In the genomic region with DNA sequence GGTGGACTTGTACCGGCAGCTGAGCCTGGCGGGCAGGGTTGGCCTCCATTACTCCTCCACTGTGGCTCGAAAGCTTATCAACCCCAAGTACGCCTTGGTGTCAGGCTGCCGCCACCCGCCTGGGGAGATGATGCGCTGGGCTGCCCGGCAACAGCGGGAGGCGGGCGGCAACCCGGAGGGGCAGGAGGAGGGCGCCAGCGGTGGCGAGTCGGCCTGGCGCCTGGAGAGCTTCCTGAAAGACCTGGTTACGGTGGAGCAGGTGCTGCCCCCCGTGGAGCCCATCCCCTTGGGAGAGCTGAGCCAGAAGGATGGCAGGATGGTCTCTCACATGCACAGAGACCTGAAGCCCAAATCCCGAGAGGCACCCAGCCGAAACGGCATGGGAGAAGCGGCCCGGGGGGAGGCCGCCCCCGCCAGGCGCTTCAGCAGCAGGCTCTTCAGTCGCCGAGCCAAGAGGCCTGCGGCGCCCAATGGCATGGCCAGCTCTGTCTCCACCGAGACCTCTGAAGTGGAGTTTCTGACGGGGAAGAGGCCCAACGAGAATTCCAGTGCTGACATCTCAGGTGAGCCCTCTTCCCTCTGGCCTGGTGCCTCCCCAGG, we compare ENCODE assay signal across 26 cellular contexts. TPM values are rescaled to one million over a fixed set of nuclear protein-coding genes. Genes with fewer than 3 reads are reported as not detected.
DNase-seq lines count a peak whose midpoint lies in the region; FAIRE-seq and TF ChIP-seq lines count a peak whose summit lies in the region.
"Had no signal": no experiment of that assay in that cellular context is flagged by ENCODE, and none has a peak within 500 bp of the region (broad histone marks: within the 10 kb centered on the region; RNA-seq: fewer than 3 reads in every experiment).

No MANE protein-coding gene starts in this region.

- FAIRE-seq in keratinocyte (lab: Jason Lieb, UNC): no peak
- FAIRE-seq: D721Med, GM12892 had no signal

- peaks cover 64% of the 10 kb centered on the region for H3K4me1 ChIP-seq in keratinocyte (ENCODE audit: control insufficient read depth, extremely low read depth, insufficient read depth, low read length)

- peak overlapping the region; percentile 44 for H3K4me2 ChIP-seq in keratinocyte (ENCODE audit: control insufficient read depth, extremely low read depth, insufficient read depth, low read depth, low read length)

- no peaks in the 10 kb centered on the region for H3K27me3 ChIP-seq in keratinocyte (ENCODE audit: control insufficient read depth, extremely low read depth, insufficient read depth, low read length)
- H3K27me3 ChIP-seq: dorsolateral prefrontal cortex, vagina had no signal

- H3K36me3 ChIP-seq in keratinocyte (ENCODE audit: control insufficient read depth in 2 of 2, extremely low read depth in 1 of 2, insufficient read depth in 2 of 2, low read length in 2 of 2): peaks cover 25 to 31% of the 10 kb centered on the region in 2 experiments
- H3K36me3 ChIP-seq: left ventricle myocardium inferior, neutrophil, vagina had no signal

- H3K9me3 ChIP-seq in keratinocyte (ENCODE audit: control insufficient read depth, low read depth, low read length): no peaks in the 10 kb centered on the region
- H3K9me3 ChIP-seq: left ventricle myocardium inferior, neutrophil, vagina had no signal

- H3K9ac ChIP-seq in keratinocyte (ENCODE audit: control insufficient read depth, extremely low read depth, insufficient read depth, low read length): peak overlapping the region; percentile 22

- H3K9me1 ChIP-seq in keratinocyte (ENCODE audit: control insufficient read depth, extremely low read depth, insufficient read depth, low read length): peaks cover 5% of the 10 kb centered on the region

- dilution Hi-C loops in keratinocyte (cut with MboI; ENCODE audit: extremely low pct_ligation_motif_present, low sequenced_read_pairs): no loop called here

- peaks cover 33% of the 10 kb centered on the region for H3K79me2 ChIP-seq in keratinocyte (ENCODE audit: control insufficient read depth, insufficient read depth, low read length)

- peaks cover 12% of the 10 kb centered on the region for H4K20me1 ChIP-seq in keratinocyte (ENCODE audit: control insufficient read depth, extremely low read depth, insufficient read depth, low read length)

- peak; percentile 76 for DNase-seq in DMS79 (lab: John Stamatoyannopoulos, UW)
- peak; percentile 28 for DNase-seq in NCI-H1417 treated with DMSO at 0.1 percent for 48 hours (lab: John Stamatoyannopoulos, UW)
- peak; percentile 83 to 85 for DNase-seq in NCI-H524 (lab: John Stamatoyannopoulos, UW)
- DNase-seq in keratinocyte (ENCODE audit: low read depth, low spot score): no peak
- no peak for DNase-seq in 8988T
- DNase-seq in activated effector memory CD4-positive, alpha-beta T cell treated with Interleukin-2 at 50 U/mL for 16 hours: no peak
- no peak for DNase-seq in amniotic stem cell (lab: John Stamatoyannopoulos, UW)
- no peak for DNase-seq in SKM-1 (lab: John Stamatoyannopoulos, UW; ENCODE audit: unreplicated experiment)
- DNase-seq: activated CD4-positive, alpha-beta T cell treated with anti-CD3 and anti-CD28 coated beads for 48 hours; activated gamma-delta T cell treated with Interleukin-2 at 50 U/mL for 16 hours; activated T-cell treated with anti-CD3 and anti-CD28 coated beads, Interleukin-2, amount 50 U/mL, for 24 hours; GOT3; HFFc6; hypothalamus; immature natural killer cell; left ventricle myocardium inferior; PC-3; Right ventricle myocardium superior; stimulated activated CD4-positive, alpha-beta T cell treated with anti-CD3 and anti-CD28 coated beads, Interleukin-15, amount 100 ng/mL, for 24 hours; stimulated activated naive CD4-positive, alpha-beta T cell had no signal

- no peak overlapping the region for H2AFZ ChIP-seq in keratinocyte (ENCODE audit: control insufficient read depth, low read length)

- peak overlapping the region; percentile 66 for H3K27ac ChIP-seq in keratinocyte (ENCODE audit: control insufficient read depth, insufficient read depth, low read length)
- H3K27ac ChIP-seq: dorsolateral prefrontal cortex, left ventricle myocardium inferior, neutrophil, VCaP had no signal

- TF ChIP-seq CTCF in keratinocyte (optimal IDR thresholded peaks at IDR 0.05 in 1 of 3, IDR thresholded peaks at IDR 0.05 in 1 of 3, conservative IDR thresholded peaks at IDR 0.05 in 1 of 3; ENCODE audit: extremely low read depth in 1 of 3, insufficient read depth in 2 of 3, low read length in 3 of 3): no peak

- no peak overlapping the region for H3K4me3 ChIP-seq in keratinocyte (ENCODE audit: control insufficient read depth in 2 of 3, extremely low read depth in 1 of 3, insufficient read depth in 2 of 3, low read depth in 1 of 3, low read length in 3 of 3)
- H3K4me3 ChIP-seq: dorsolateral prefrontal cortex, left ventricle myocardium inferior, vagina had no signal

RNA-seq across cellular contexts. Expression of gene FAM83F, which starts 26.7 kb away (rescaled TPM):
- 15.3 to 45.1 TPM (median 22.8 TPM) in 3 replicates for polyA plus RNA-seq in keratinocyte
- polyA plus RNA-seq in keratinocyte (2011; ENCODE audit: low read depth): 9.5 TPM
- polyA plus RNA-seq in keratinocyte (2011; cell fraction: cytosol; rRNA removed): 19.8 and 29.4 TPM in 2 replicates
- 35.3 and 43.3 TPM in 2 replicates for polyA plus RNA-seq in keratinocyte (2011; cell fraction: nucleus; rRNA removed)
- polyA plus RNA-seq in keratinocyte (2012; ENCODE audit: low replicate concordance): 20.1 and 21.1 TPM in 2 replicates
- 53.5 to 74.3 TPM (median 58.2 TPM) in 3 replicates for polyA minus RNA-seq in keratinocyte
- 35.7 TPM for polyA minus RNA-seq in keratinocyte (2011; cell fraction: cytosol; rRNA and poly(A)+ RNA removed)
- polyA minus RNA-seq in keratinocyte (2011; cell fraction: nucleus; rRNA and poly(A)+ RNA removed): 33.4 and 46.8 TPM in 2 replicates
- polyA plus RNA-seq: immature natural killer cell had no signal

Comparison
In these comparisons a context has a peak if more than half of its experiments do, and no peak if none do; other contexts are left out.
1. DNase-seq: peak in DMS79 (single experiment), NCI-H1417 treated with DMSO at 0.1 percent for 48 hours (single experiment) and NCI-H524 (2 of 2); none in keratinocyte (single experiment), 8988T (single experiment), activated effector memory CD4-positive, alpha-beta T cell treated with Interleukin-2 at 50 U/mL for 16 hours (single experiment), amniotic stem cell (single experiment) and SKM-1 (single experiment).